In genomic region chr7:2732959-2733584, GRCh38 we compare ENCODE assay signal across 1 cellular context.
TF ChIP-seq lines count a peak whose summit lies in the region.

No MANE protein-coding gene starts in this region.

TF ChIP-seq in GM23338, 12 proteins besides CTCF, POLR2A, EP300 and RAD21 (continued from another document):
- no peak for TF ChIP-seq REST (IDR thresholded peaks at IDR 0.05; ENCODE audit: unreplicated experiment)
- no peak for TF ChIP-seq EZH2 (IDR thresholded peaks at IDR 0.05; ENCODE audit: low read depth, unreplicated experiment)
- TF ChIP-seq NANOG (IDR thresholded peaks at IDR 0.05; ENCODE audit: borderline replicate concordance) = no peak
- no peak for TF ChIP-seq POLR2AphosphoS5 (IDR thresholded peaks at IDR 0.05; ENCODE audit: low read depth)
- TF ChIP-seq ZNF462 (CRISPR knock-in tag; IDR thresholded peaks at IDR 0.05) = no peak
- TF ChIP-seq STAT1 (IDR thresholded peaks at IDR 0.05; ENCODE audit: unreplicated experiment) = no peak
- TF ChIP-seq CREB1 (CRISPR knock-in tag; IDR thresholded peaks at IDR 0.05; ENCODE audit: low read depth) = no peak
TF ChIP-seq in GM23338: peak in this region for 0.
